ENCODE assay signal across 8 cellular contexts in the genomic region with DNA sequence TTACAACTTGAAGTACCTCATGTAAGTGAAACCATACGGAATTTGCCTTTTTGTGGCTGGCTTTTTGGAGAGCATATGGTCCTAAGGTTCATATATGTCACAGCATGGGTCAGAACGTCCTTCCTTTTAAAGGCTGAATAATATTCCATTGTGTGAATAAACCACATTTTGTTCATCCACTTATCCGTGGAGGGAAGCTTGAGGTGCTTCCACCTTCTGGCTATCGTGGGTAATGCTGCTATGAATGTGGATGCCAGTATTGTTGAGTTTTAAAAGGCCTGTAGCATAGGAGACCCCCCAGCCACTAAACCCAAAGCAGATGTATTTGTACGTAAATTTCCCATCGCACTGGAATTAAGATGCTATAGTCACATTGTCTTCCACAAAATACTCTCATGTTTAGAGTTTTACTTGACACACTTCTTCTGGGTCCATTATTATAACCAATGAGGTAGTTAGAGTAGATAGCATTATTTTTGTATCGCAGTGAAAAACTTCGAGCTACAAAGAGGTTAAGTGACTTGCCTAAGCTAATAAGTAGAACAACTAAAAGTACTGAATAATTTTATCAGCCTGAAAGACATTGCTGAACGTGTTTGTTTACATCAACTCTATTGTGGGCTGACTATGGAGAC.
DNase-seq lines count a peak whose midpoint lies in the region; ATAC-seq and TF ChIP-seq lines count a peak whose summit lies in the region.

No MANE protein-coding gene starts in this region.

- no peaks in the 10 kb centered on the region for H3K9me3 ChIP-seq in DND-41 (ENCODE audit: insufficient read depth, low read length, severe bottlenecking)
- no peaks in the 10 kb centered on the region for H3K9me3 ChIP-seq in Karpas-422 (ENCODE audit: low read length)

- peaks cover 3% of the 10 kb centered on the region for H3K27me3 ChIP-seq in DND-41 (ENCODE audit: insufficient read depth, low read length, poor library complexity)
- H3K27me3 ChIP-seq in Karpas-422 (ENCODE audit: low read length) = no peaks in the 10 kb centered on the region

- H3K4me1 ChIP-seq in DND-41 (ENCODE audit: insufficient read depth, low read length) = no peaks in the 10 kb centered on the region
- peaks cover 7% of the 10 kb centered on the region for H3K4me1 ChIP-seq in Karpas-422 (ENCODE audit: low read length)

- no peaks in the 10 kb centered on the region for H3K9me2 ChIP-seq in Karpas-422 (replicated peaks; ENCODE audit: insufficient read depth, low read length)

- H3K4me3 ChIP-seq in DND-41 (ENCODE audit: low read depth in 1 of 2, low read length in 2 of 2) = no peak overlapping the region
- H3K4me3 ChIP-seq in Karpas-422 (ENCODE audit: low read length) = no peak overlapping the region

- H3K36me3 ChIP-seq in DND-41 (ENCODE audit: insufficient read depth, low read length) (no peaks in the 10 kb centered on the region), Karpas-422 (ENCODE audit: insufficient read depth, low read length) (no peaks in the 10 kb centered on the region)

- H3K27ac ChIP-seq in DND-41 (ENCODE audit: low read length) (no peak overlapping the region), Karpas-422 (ENCODE audit: low read length) (no peak overlapping the region)

- H2AFZ ChIP-seq in DND-41 (ENCODE audit: low read depth, low read length) = no peak overlapping the region
- H2AFZ ChIP-seq in Karpas-422 (ENCODE audit: low read length) = no peak overlapping the region

- H3K4me2 ChIP-seq in DND-41 (ENCODE audit: insufficient read depth, low read length) = no peak overlapping the region
- no peak overlapping the region for H3K4me2 ChIP-seq in Karpas-422 (ENCODE audit: low read depth, low read length, poor library complexity, severe bottlenecking)

- H3K9me3 Mint-ChIP-seq in neural crest cell = peaks cover 7% of the 10 kb centered on the region
- H3K9me3 Mint-ChIP-seq in activated naive CD4-positive, alpha-beta T cell treated with anti-CD3 and anti-CD28 coated beads, Interleukin-2, amount 50 U/mL, for 72 hours = peaks cover 2% of the 10 kb centered on the region in 2 donors

- TF ChIP-seq CTCF in DND-41 (IDR thresholded peaks at IDR 0.05; ENCODE audit: borderline replicate concordance, extremely low read depth, low read length, poor library complexity, severe bottlenecking) (peak; percentile 71), neural crest cell (conservative IDR thresholded peaks at IDR 0.05) (peak; percentile 65)

- H4K20me1 ChIP-seq in DND-41 (ENCODE audit: insufficient read depth, low read length) (no peaks in the 10 kb centered on the region; the same call in 1 of the 2 replicates), Karpas-422 (ENCODE audit: insufficient read depth, low read depth, low read length) (no peaks in the 10 kb centered on the region)

- no peak overlapping the region for H3K27ac Mint-ChIP-seq in neural crest cell (ENCODE audit: unreplicated experiment)
- H3K27ac Mint-ChIP-seq in activated naive CD4-positive, alpha-beta T cell treated with anti-CD3 and anti-CD28 coated beads, Interleukin-2, amount 50 U/mL, for 72 hours = no peak overlapping the region

- H3K79me2 ChIP-seq in DND-41 (ENCODE audit: insufficient read depth, low read length) = no peaks in the 10 kb centered on the region
- H3K79me2 ChIP-seq in Karpas-422 (ENCODE audit: low read length) = no peaks in the 10 kb centered on the region

- peaks cover 4% of the 10 kb centered on the region for H3K4me1 Mint-ChIP-seq in neural crest cell

- DNase-seq in DND-41 (peak; percentile 10), Karpas-422 (peak; percentile 62), dermis blood vessel endothelial cell (peak; percentile 66), neural crest cell (ENCODE audit: low read depth, low spot score) (peak; percentile 13), T-helper 1 cell (no peak)
- DNase-seq in stimulated activated CD4-positive, alpha-beta T cell treated with anti-CD3 and anti-CD28 coated beads, Interleukin-1b, Interleukin-23, amount 100 ng/mL, for 48 hours = no peak
- no peak for DNase-seq in activated naive CD4-positive, alpha-beta T cell treated with anti-CD3 and anti-CD28 coated beads, Interleukin-2, amount 50 U/mL, for 72 hours (ENCODE audit: low spot score in 2 of 2)

- no peak overlapping the region for H3K4me3 Mint-ChIP-seq in neural crest cell

- ATAC-seq in DND-41 (ENCODE audit: insufficient read depth, low read depth) (no peak), GM21515 (IDR thresholded peaks at IDR 0.05; ENCODE audit: unreplicated experiment) (no peak)
- no peak for ATAC-seq in activated naive CD4-positive, alpha-beta T cell treated with anti-CD3 and anti-CD28 coated beads, Interleukin-2, amount 50 U/mL, for 72 hours

- no peaks in the 10 kb centered on the region for H3K36me3 Mint-ChIP-seq in neural crest cell (ENCODE audit: low read depth)
- no peaks in the 10 kb centered on the region for H3K36me3 Mint-ChIP-seq in activated naive CD4-positive, alpha-beta T cell treated with anti-CD3 and anti-CD28 coated beads, Interleukin-2, amount 50 U/mL, for 72 hours

- no peaks in the 10 kb centered on the region for H3K27me3 Mint-ChIP-seq in neural crest cell (ENCODE audit: low read depth)

- H3K9ac ChIP-seq in DND-41 (ENCODE audit: low read depth, low read length) (no peak overlapping the region), Karpas-422 (ENCODE audit: low read length) (no peak overlapping the region)

Comparison
In these comparisons a context has a peak if more than half of its experiments do, and no peak if none do; other contexts are left out.
1. DNase-seq: peak in DND-41 (single experiment), Karpas-422 (single experiment), dermis blood vessel endothelial cell (single experiment) and neural crest cell (single experiment); none in T-helper 1 cell (0 of 5), stimulated activated CD4-positive, alpha-beta T cell treated with anti-CD3 and anti-CD28 coated beads, Interleukin-1b, Interleukin-23, amount 100 ng/mL, for 48 hours (single experiment) and activated naive CD4-positive, alpha-beta T cell treated with anti-CD3 and anti-CD28 coated beads, Interleukin-2, amount 50 U/mL, for 72 hours (0 of 2).